Comparison of ENCODE assay signal across 1 cellular context in the genomic region with DNA sequence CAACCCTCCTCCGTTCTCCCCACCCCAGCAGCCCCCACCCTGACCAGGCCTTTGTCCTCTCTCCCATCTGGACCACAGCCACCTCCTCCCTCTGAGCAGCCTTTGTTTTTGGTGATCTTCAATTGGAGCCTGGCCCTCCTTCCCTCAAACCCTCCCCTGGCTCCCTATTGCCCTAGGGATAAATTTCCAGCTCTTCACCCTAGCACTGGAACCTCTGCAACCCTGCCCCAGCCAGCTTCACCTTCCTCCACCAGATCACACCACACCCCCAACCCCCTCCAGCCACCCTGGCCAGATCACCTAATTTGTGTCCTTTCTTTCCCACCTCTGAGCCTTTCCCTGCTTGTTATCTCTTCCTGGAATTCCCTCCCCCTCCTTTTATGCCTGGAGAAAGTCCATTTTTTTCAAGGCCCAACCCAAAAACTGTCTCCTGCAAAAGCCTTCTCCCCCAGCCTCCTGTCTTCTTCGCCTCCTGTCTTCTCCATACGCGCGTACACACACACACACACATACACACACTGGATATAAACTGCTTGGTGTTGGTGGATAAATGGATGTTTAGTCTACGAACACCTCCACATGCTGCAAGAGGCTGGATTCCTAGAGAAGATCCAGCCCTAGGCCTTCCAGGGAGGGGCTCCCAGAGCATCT.
TF ChIP-seq lines count a peak whose summit lies in the region.

No MANE protein-coding gene starts in this region.

TF ChIP-seq in K562, 482 proteins besides CTCF, POLR2A, EP300 and RAD21 (continues in another document):
- TF ChIP-seq CBFB (CRISPR knock-in tag; IDR thresholded peaks at IDR 0.05) (no peak), TRIM28 (IDR thresholded peaks at IDR 0.05) (no peak), HIVEP1 (CRISPR knock-in tag; IDR thresholded peaks at IDR 0.05) (no peak), BCOR (IDR thresholded peaks at IDR 0.05) (peak; percentile 37; the same call in 1 of the 2 replicates), CXXC5 (CRISPR knock-in tag; IDR thresholded peaks at IDR 0.05) (no peak), WHSC1 (IDR thresholded peaks at IDR 0.05; ENCODE audit: low read length) (no peak), ZNF696 (CRISPR knock-in tag; conservative IDR thresholded peaks at IDR 0.05) (no peak), ELF1 (tag; IDR thresholded peaks at IDR 0.05) (no peak), ZBTB49 (CRISPR knock-in tag; IDR thresholded peaks at IDR 0.05; ENCODE audit: borderline replicate concordance) (no peak), ZNF140 (CRISPR knock-in tag; IDR thresholded peaks at IDR 0.05) (no peak), RFX7 (CRISPR knock-in tag; IDR thresholded peaks at IDR 0.05) (no peak), KDM5B (IDR thresholded peaks at IDR 0.05; ENCODE audit: insufficient replicate concordance, low read depth, low read length) (no peak), NFYB (IDR thresholded peaks at IDR 0.05; ENCODE audit: extremely low read depth, insufficient read length) (no peak), ETV6 (IDR thresholded peaks at IDR 0.05; ENCODE audit: borderline replicate concordance in 1 of 2, low read depth in 2 of 2, low read length in 1 of 2) (no peak), ETV6 (CRISPR knock-in tag; IDR thresholded peaks at IDR 0.05; ENCODE audit: borderline replicate concordance) (no peak), TBP (optimal IDR thresholded peaks at IDR 0.05; ENCODE audit: low read depth, low read length) (peak; percentile 4), PURB (CRISPR knock-in tag; IDR thresholded peaks at IDR 0.05; ENCODE audit: low read depth) (no peak), FOXA3 (CRISPR knock-in tag; conservative IDR thresholded peaks at IDR 0.05 in 1 of 2, IDR thresholded peaks at IDR 0.05 in 1 of 2) (no peak), ZNF232 (CRISPR knock-in tag; IDR thresholded peaks at IDR 0.05) (no peak), TSHZ1 (CRISPR knock-in tag; IDR thresholded peaks at IDR 0.05) (no peak), ZBTB8A (IDR thresholded peaks at IDR 0.05; ENCODE audit: partially characterized antibody) (no peak), RREB1 (CRISPR knock-in tag; IDR thresholded peaks at IDR 0.05) (no peak), ZFP36 (IDR thresholded peaks at IDR 0.05; ENCODE audit: low read depth, low read length, partially characterized antibody) (peak; percentile 55), ZNF780A (CRISPR knock-in tag; IDR thresholded peaks at IDR 0.05) (no peak), KDM1A (IDR thresholded peaks at IDR 0.05) (peak in 1 of 2 experiments; percentile 31; a peak in 1 of 4 replicates), MCM7 (IDR thresholded peaks at IDR 0.05) (no peak), GTF2F1 (IDR thresholded peaks at IDR 0.05; ENCODE audit: low read depth, low read length) (no peak), ZNF3 (CRISPR knock-in tag; IDR thresholded peaks at IDR 0.05) (no peak), MLLT1 (IDR thresholded peaks at IDR 0.05) (peak; percentile 18 to 30; a peak in 1 of 4 replicates), SMARCA4 (IDR thresholded peaks at IDR 0.05) (no peak), KDM2B (CRISPR knock-in tag; IDR thresholded peaks at IDR 0.05) (no peak), BCL6 (CRISPR knock-in tag; IDR thresholded peaks at IDR 0.05) (no peak)
- TF ChIP-seq, protein P1, sequence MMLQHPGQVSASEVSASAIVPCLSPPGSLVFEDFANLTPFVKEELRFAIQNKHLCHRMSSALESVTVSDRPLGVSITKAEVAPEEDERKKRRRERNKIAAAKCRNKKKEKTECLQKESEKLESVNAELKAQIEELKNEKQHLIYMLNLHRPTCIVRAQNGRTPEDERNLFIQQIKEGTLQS (IDR thresholded peaks at IDR 0.05) = no peak
- TF ChIP-seq, protein P1 (CRISPR knock-in tag; conservative IDR thresholded peaks at IDR 0.05) = no peak
- TF ChIP-seq, protein P2, sequence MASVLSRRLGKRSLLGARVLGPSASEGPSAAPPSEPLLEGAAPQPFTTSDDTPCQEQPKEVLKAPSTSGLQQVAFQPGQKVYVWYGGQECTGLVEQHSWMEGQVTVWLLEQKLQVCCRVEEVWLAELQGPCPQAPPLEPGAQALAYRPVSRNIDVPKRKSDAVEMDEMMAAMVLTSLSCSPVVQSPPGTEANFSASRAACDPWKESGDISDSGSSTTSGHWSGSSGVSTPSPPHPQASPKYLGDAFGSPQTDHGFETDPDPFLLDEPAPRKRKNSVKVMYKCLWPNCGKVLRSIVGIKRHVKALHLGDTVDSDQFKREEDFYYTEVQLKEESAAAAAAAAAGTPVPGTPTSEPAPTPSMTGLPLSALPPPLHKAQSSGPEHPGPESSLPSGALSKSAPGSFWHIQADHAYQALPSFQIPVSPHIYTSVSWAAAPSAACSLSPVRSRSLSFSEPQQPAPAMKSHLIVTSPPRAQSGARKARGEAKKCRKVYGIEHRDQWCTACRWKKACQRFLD (CRISPR knock-in tag; IDR thresholded peaks at IDR 0.05) = 0 out of 2 replicates have a peak, but pooled peaks have one; percentile 2
- TF ChIP-seq, protein P3, sequence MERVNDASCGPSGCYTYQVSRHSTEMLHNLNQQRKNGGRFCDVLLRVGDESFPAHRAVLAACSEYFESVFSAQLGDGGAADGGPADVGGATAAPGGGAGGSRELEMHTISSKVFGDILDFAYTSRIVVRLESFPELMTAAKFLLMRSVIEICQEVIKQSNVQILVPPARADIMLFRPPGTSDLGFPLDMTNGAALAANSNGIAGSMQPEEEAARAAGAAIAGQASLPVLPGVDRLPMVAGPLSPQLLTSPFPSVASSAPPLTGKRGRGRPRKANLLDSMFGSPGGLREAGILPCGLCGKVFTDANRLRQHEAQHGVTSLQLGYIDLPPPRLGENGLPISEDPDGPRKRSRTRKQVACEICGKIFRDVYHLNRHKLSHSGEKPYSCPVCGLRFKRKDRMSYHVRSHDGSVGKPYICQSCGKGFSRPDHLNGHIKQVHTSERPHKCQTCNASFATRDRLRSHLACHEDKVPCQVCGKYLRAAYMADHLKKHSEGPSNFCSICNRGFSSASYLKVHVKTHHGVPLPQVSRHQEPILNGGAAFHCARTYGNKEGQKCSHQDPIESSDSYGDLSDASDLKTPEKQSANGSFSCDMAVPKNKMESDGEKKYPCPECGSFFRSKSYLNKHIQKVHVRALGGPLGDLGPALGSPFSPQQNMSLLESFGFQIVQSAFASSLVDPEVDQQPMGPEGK (CRISPR knock-in tag; IDR thresholded peaks at IDR 0.05; ENCODE audit: borderline replicate concordance) = no peak
- TF ChIP-seq, protein P4, sequence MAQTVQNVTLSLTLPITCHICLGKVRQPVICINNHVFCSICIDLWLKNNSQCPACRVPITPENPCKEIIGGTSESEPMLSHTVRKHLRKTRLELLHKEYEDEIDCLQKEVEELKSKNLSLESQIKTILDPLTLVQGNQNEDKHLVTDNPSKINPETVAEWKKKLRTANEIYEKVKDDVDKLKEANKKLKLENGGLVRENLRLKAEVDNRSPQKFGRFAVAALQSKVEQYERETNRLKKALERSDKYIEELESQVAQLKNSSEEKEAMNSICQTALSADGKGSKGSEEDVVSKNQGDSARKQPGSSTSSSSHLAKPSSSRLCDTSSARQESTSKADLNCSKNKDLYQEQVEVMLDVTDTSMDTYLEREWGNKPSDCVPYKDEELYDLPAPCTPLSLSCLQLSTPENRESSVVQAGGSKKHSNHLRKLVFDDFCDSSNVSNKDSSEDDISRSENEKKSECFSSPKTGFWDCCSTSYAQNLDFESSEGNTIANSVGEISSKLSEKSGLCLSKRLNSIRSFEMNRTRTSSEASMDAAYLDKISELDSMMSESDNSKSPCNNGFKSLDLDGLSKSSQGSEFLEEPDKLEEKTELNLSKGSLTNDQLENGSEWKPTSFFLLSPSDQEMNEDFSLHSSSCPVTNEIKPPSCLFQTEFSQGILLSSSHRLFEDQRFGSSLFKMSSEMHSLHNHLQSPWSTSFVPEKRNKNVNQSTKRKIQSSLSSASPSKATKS (CRISPR knock-in tag; IDR thresholded peaks at IDR 0.05) = no peak
